1 cellular context compared by ENCODE assay signal in genomic region chr20:54199721-54200176, GRCh38.
TF ChIP-seq lines count a peak whose summit lies in the region.

No MANE protein-coding gene starts in this region.

TF ChIP-seq in GM12878, 131 proteins besides CTCF, POLR2A, EP300 and RAD21 (continued from another document):
- TF ChIP-seq ZNF687 (IDR thresholded peaks at IDR 0.05) (no peak), STAT3 (IDR thresholded peaks at IDR 0.05; ENCODE audit: low read depth, low read length) (no peak), JUND (IDR thresholded peaks at IDR 0.05; ENCODE audit: low read depth, low read length) (no peak), SMC3 (IDR thresholded peaks at IDR 0.05; ENCODE audit: borderline replicate concordance, low read length) (peak; percentile 92), BRCA1 (IDR thresholded peaks at IDR 0.05; ENCODE audit: low read depth, low read length) (no peak), ELK1 (IDR thresholded peaks at IDR 0.05; ENCODE audit: low read depth, low read length) (no peak), POLR2AphosphoS2 (IDR thresholded peaks at IDR 0.05; ENCODE audit: low read depth, low read length) (no peak), MLLT1 (IDR thresholded peaks at IDR 0.05) (no peak), YY1 (IDR thresholded peaks at IDR 0.05; ENCODE audit: low read depth, low read length) (0 out of 2 replicates have a peak, but pooled peaks have one; percentile 38), ZSCAN29 (IDR thresholded peaks at IDR 0.05) (peak; percentile 7; the same call in 1 of the 2 replicates)
TF ChIP-seq in GM12878: peak in this region for 5.
